Comparison of ENCODE assay signal across 8 cellular contexts in genomic region chr17:81666342-81667191, GRCh38. TPM values are rescaled to one million over a fixed set of nuclear protein-coding genes. Genes with fewer than 3 reads are reported as not detected.
DNase-seq lines count a peak whose midpoint lies in the region; ATAC-seq and TF ChIP-seq lines count a peak whose summit lies in the region.

A gene with protein sequence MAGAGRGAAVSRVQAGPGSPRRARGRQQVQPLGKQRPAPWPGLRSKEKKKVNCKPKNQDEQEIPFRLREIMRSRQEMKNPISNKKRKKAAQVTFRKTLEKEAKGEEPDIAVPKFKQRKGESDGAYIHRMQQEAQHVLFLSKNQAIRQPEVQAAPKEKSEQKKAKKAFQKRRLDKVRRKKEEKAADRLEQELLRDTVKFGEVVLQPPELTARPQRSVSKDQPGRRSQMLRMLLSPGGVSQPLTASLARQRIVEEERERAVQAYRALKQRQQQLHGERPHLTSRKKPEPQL (plus strand): TSS chr17:81666737. CDS start chr17:81666767, 30 bp downstream.
Gene OXLD1, minus strand, starts transcription at chr17:81666605. Its CDS starts 28 bp downstream, at chr17:81666577.

- H3K36me3 ChIP-seq in adrenal gland (replicated peaks in 1 of 2) (peaks cover 0 to 34% of the 10 kb centered on the region in 2 donors), upper lobe of right lung (peaks cover 27% of the 10 kb centered on the region)

- 0% methylated on average over 5 to 96 of the region's 96 CpGs for WGBS in adrenal gland, 4 donors

- intact Hi-C loops in adrenal gland (cut with DNase I) (no loop called here), left cardiac atrium (cut with DNase I) (no loop called here), posterior vena cava (cut with DNase I) (no loop called here), upper lobe of right lung (cut with DNase I) (no loop called here)

- peaks cover 8 to 27% of the 10 kb centered on the region in 2 donors for H3K4me1 ChIP-seq in adrenal gland (replicated peaks in 1 of 2)
- peaks cover 25% of the 10 kb centered on the region for H3K4me1 ChIP-seq in upper lobe of right lung

- TF ChIP-seq CTCF in GM13977 (IDR thresholded peaks at IDR 0.05; ENCODE audit: extremely low read depth, insufficient read depth, missing control alignments), result no peak
- TF ChIP-seq CTCF in adrenal gland (IDR thresholded peaks at IDR 0.05), result peak in 1 of 6 experiments; percentile 2
- no peak for TF ChIP-seq CTCF in upper lobe of right lung (IDR thresholded peaks at IDR 0.05)

- ATAC-seq in HG02870 (IDR thresholded peaks at IDR 0.05; ENCODE audit: unreplicated experiment), result peak; percentile 85
- ATAC-seq in left cardiac atrium, result peak; percentile 98 to 99
- peak; percentile 98 for ATAC-seq in upper lobe of right lung

- peak; percentile 50 to 64 for TF ChIP-seq POLR2A in adrenal gland (IDR thresholded peaks at IDR 0.05)

- DNase-seq in GM13977 (ENCODE audit: low spot score), result peak; percentile 99
- DNase-seq in NCI-H146 treated with DMSO at 0.1 percent for 48 hours (lab: John Stamatoyannopoulos, UW; ENCODE audit: unreplicated experiment), result peak; percentile 86
- peak; percentile 83 to 95 (median 88) for DNase-seq in T-helper 1 cell
- DNase-seq in adrenal gland, result peak; percentile 94 to 97 (median 96)
- DNase-seq in left cardiac atrium, result peak; percentile 98
- DNase-seq in posterior vena cava (ENCODE audit: low spot score), result peak; percentile 99
- DNase-seq in upper lobe of right lung, result peak; percentile 99

- H3K27me3 ChIP-seq in adrenal gland (no peaks in the 10 kb centered on the region), upper lobe of right lung (no peaks in the 10 kb centered on the region)

- H3K27ac ChIP-seq in adrenal gland, result peak within 1 kb of the TSS in 4 of 5 donors; percentile 66 to 93 (median 76)
- H3K27ac ChIP-seq in upper lobe of right lung, result peak within 1 kb of the TSS; percentile 92

- H3K4me3 ChIP-seq in adrenal gland (peak within 1 kb of the TSS; percentile 37 to 99 (median 82)), upper lobe of right lung (peak within 1 kb of the TSS; percentile 99)

- in situ Hi-C loops in GM13977 (cut with MboI; ENCODE audit: low pct_unique_long_range_greater_than_20kb, low sequenced_read_pairs, unreplicated experiment), result no loop called here

- H3K9me3 ChIP-seq in adrenal gland (replicated peaks in 1 of 3) (no peaks in the 10 kb centered on the region), upper lobe of right lung (no peaks in the 10 kb centered on the region)

RNA-seq across cellular contexts. Expression of the first gene that starts in this region (rescaled TPM):
- 10 to 100 TPM in 7 of 8 donors, 1 to 10 TPM in 1; 7.5 to 23.5 (median 15.9) TPM for total RNA-seq in adrenal gland
- polyA plus RNA-seq in adrenal gland, result 10 to 100 TPM; 12.6 to 46.0 (median 15.0) TPM
- total RNA-seq in left cardiac atrium, result 1 to 10 TPM; 7.2 to 8.9 TPM
- 1 to 10 TPM; 8.5 to 9.9 TPM for total RNA-seq in posterior vena cava
- 13.7 TPM for total RNA-seq in upper lobe of right lung

RNA-seq across cellular contexts. Expression of gene OXLD1, which starts in this region (rescaled TPM):
- total RNA-seq in adrenal gland (10 to 100 TPM; 30.9 to 67.0 (median 51.5) TPM), left cardiac atrium (10 to 100 TPM; 20.9 to 23.6 TPM), posterior vena cava (10 to 100 TPM; 18.0 to 21.2 TPM), upper lobe of right lung (26.7 TPM)
- polyA plus RNA-seq in adrenal gland, result 100 to 1,000 TPM in 2 of 3 donors, 1 to 10 TPM in 1; 3.7 to 166 (median 120) TPM

Comparison
In these comparisons a context has a peak if more than half of its experiments do, and no peak if none do; other contexts are left out.
1. Peak in every context shown above with its lines: DNase-seq, ATAC-seq, H3K4me3 ChIP-seq and H3K27ac ChIP-seq.